ENCODE assay signal across 8 cellular contexts in the genomic region with DNA sequence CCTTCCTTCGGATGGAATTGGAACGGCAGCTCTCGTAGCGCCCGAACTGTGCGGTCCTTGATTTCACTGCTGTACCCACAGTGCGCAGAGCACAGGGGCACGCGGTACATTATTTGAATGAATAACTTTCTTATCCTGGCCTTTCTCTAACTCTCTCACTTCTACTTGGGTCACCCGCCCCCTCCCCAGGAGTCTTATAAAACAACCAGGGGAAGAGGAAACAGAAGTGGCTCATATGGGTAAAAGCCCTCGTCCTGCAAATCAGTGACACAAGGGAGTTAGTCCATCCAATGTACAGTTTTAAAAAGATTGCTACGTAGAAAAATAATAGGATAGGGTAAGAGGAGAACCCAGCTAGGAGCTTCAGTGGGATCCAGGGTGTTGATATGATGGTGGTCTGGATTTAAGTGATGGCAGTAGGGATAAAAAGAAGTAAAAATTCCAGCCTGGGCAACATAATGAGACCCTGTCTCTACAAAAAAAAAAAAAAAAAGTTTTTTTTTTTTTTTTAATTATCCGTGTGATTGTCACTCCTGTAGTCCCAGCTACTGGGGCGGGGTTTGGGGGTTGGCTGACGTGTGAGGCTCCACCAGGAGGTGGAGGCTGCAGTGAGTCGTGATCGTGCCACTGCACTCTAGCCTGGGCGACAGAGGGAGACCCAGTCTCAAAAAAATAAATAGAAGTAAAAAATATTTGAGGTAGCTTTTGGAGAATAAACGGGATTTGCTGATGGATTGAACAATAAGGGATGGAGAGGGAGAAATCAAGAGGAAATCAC. TPM values are rescaled to one million over a fixed set of nuclear protein-coding genes. Genes with fewer than 3 reads are reported as not detected.
DNase-seq lines count a peak whose midpoint lies in the region; ATAC-seq and TF ChIP-seq lines count a peak whose summit lies in the region.

No MANE protein-coding gene starts in this region.

- H3K9me3 ChIP-seq in endocrine pancreas (ENCODE audit: control insufficient read depth, low read length) = no peaks in the 10 kb centered on the region
- H3K9me3 ChIP-seq in tibial nerve = no peaks in the 10 kb centered on the region

- peak overlapping the region; percentile 2 for H3K9ac ChIP-seq in endocrine pancreas (ENCODE audit: control insufficient read depth, insufficient read depth, low read length)

- peak overlapping the region; percentile 89 for H3K4me3 Mint-ChIP-seq in natural killer cell

- H3K4me1 Mint-ChIP-seq in natural killer cell = peaks cover 10 to 11% of the 10 kb centered on the region in 2 donors

- H3K4me1 ChIP-seq in endocrine pancreas (ENCODE audit: control insufficient read depth, insufficient read depth, low read length) (no peaks in the 10 kb centered on the region), tibial nerve (peaks cover 0 to 17% (median 14%) of the 10 kb centered on the region in 4 donors)

- no peaks in the 10 kb centered on the region for H3K27me3 ChIP-seq in endocrine pancreas (ENCODE audit: control insufficient read depth, insufficient read depth, low read length)
- no peaks in the 10 kb centered on the region for H3K27me3 ChIP-seq in tibial nerve

- H3K27ac ChIP-seq in tibial nerve = peak overlapping the region in 3 of 4 donors; percentile 37 to 78 (median 45)

- intact Hi-C loops in natural killer cell (cut with micrococcal nuclease) = no loop called here

- TF ChIP-seq CTCF in AG09309 (IDR thresholded peaks at IDR 0.05; ENCODE audit: control insufficient read depth, insufficient read depth, low read depth, low read length, missing control alignments) (no peak), natural killer cell (IDR thresholded peaks at IDR 0.05) (no peak), tibial nerve (IDR thresholded peaks at IDR 0.05) (no peak)

- H3K36me3 Mint-ChIP-seq in natural killer cell = no peaks in the 10 kb centered on the region

- no peak for TF ChIP-seq POLR2A in tibial nerve (IDR thresholded peaks at IDR 0.05)

- 1 to 2% methylated on average over 19 of the region's 19 CpGs for WGBS in tibial nerve, 2 donors

- DNase-seq in AG09309 (ENCODE audit: low read depth) = no peak
- DNase-seq in NCI-H1436 treated with DMSO at 0.1 percent for 48 hours (lab: John Stamatoyannopoulos, UW) = peak; percentile 9
- peak; percentile 49 to 53 for DNase-seq in activated CD4-positive, alpha-beta T cell treated with anti-CD3 and anti-CD28 coated beads for 4 hours
- no peak for DNase-seq in natural killer cell
- no peak for DNase-seq in tibial nerve (ENCODE audit: low spot score in 2 of 2)

- no peaks in the 10 kb centered on the region for H3K9me3 Mint-ChIP-seq in natural killer cell

- peak; percentile 36 for ATAC-seq in GM19467 (IDR thresholded peaks at IDR 0.05; ENCODE audit: unreplicated experiment)
- peak in 1 of 3 donors; percentile 27 for ATAC-seq in natural killer cell
- no peak for ATAC-seq in HG03442 (IDR thresholded peaks at IDR 0.05; ENCODE audit: unreplicated experiment)

- peak overlapping the region in 1 of 2 donors; percentile 67 for H3K27ac Mint-ChIP-seq in natural killer cell

- no peaks in the 10 kb centered on the region for H3K36me3 ChIP-seq in endocrine pancreas (ENCODE audit: control insufficient read depth, insufficient read depth, low read length)
- H3K36me3 ChIP-seq in tibial nerve = no peaks in the 10 kb centered on the region

- H3K4me3 ChIP-seq in AG09309 (ENCODE audit: control insufficient read depth, low read depth, low read length) (peak overlapping the region; percentile 83), endocrine pancreas (ENCODE audit: control insufficient read depth, insufficient read depth, low read length) (peak overlapping the region; percentile 73), tibial nerve (peak overlapping the region; percentile 46 to 83 (median 76))

- peaks cover 0 to 10% of the 10 kb centered on the region in 2 donors for H3K27me3 Mint-ChIP-seq in natural killer cell (ENCODE audit: low read depth in 2 of 2)

- TF ChIP-seq EP300 in tibial nerve (IDR thresholded peaks at IDR 0.05) = no peak

RNA-seq across cellular contexts. Expression of a gene that starts 7.1 kb away (rescaled TPM):
- total RNA-seq in natural killer cell (10 to 100 TPM; 25.2 to 32.1 (median 31.7) TPM), tibial nerve (10 to 100 TPM; 21.2 to 27.4 (median 24.3) TPM)

RNA-seq across cellular contexts. Expression of a gene that starts 42.7 kb away (rescaled TPM):
- total RNA-seq in natural killer cell = 1 to 10 TPM in 1 of 3 donors, under 1 TPM in 2; 0.35 to 1.2 (median 0.36) TPM
- total RNA-seq in tibial nerve = 10 to 100 TPM; 25.3 to 32.0 (median 27.5) TPM

Comparison
In these comparisons a context has a peak if more than half of its experiments do, and no peak if none do; other contexts are left out.
1. DNase-seq: peak in NCI-H1436 treated with DMSO at 0.1 percent for 48 hours (single experiment) and activated CD4-positive, alpha-beta T cell treated with anti-CD3 and anti-CD28 coated beads for 4 hours (2 of 2); none in AG09309 (single experiment), natural killer cell (single experiment) and tibial nerve (0 of 2).
2. RNA of a gene that starts 42.7 kb away (total RNA-seq): 25.3 to 32.0 TPM in tibial nerve; 0.35 to 1.2 TPM in natural killer cell; every median in the first group is over 10 times any median in the second.
3. Peak in every context shown above with its lines, with median percentiles within 50 percentile points of each other: H3K4me3 ChIP-seq.